In the genomic region with DNA sequence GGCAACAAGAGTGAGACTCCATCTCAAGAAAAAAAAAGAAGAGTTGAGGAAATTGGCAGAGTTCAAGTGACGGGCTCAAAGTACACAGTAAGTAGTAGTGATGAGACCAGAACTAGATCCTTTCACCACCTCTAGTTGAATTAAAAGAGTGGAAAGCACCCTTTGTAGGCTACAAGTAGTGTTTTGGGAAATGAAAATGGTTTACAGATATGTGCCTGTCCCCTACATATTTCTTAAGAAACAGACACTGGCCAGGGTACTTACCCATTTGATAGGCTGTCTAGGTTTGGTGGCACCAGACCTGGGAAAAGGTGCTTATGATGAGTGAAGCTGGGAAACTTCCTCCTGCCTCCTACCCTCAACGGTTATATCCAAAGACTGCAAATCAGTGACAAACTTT, we compare ENCODE assay signal across 35 cellular contexts.
"Had no signal": no experiment of that assay in that cellular context is flagged by ENCODE, and none has a peak within 500 bp of the region (broad histone marks: within the 10 kb centered on the region; RNA-seq: fewer than 3 reads in every experiment).

No MANE protein-coding gene starts in this region.

- H3K27ac ChIP-seq: KMS-11 had no signal

- DNase-seq: Karpas-422, Kasumi-1, KG1, MG63, MV-4-11, NCI-H1048, NCI-H1092, NCI-H1092 treated with DMSO at 0.1 percent for 48 hours, NCI-H1105, NCI-H1105 treated with DMSO at 0.1 percent for 48 hours, NCI-H1417 treated with DMSO at 0.1 percent for 48 hours, NCI-H1436, NCI-H1436 treated with DMSO at 0.1 percent for 48 hours, NCI-H146, NCI-H1694, NCI-H1694 treated with DMSO at 0.1 percent for 48 hours, NCI-H187, NCI-H187 treated with DMSO at 0.1 percent for 48 hours, NCI-H1930, NCI-H2029, NCI-H2029 treated with DMSO at 0.1 percent for 48 hours, NCI-H2081, NCI-H2081 treated with DMSO at 0.1 percent for 48 hours, NCI-H2107, NCI-H2171, NCI-H2171 treated with DMSO at 0.1 percent for 48 hours, NCI-H2227 treated with DMSO at 0.1 percent for 48 hours, NCI-H226, NCI-H345, NCI-H446, NCI-H446 treated with DMSO at 0.1 percent for 48 hours, NCI-H510A, NCI-H510A treated with DMSO at 0.1 percent for 48 hours, NCI-H524 had no signal

- H3K9me3 ChIP-seq: MG63 had no signal

- H3K27me3 ChIP-seq: MG63 had no signal

- H3K36me3 ChIP-seq: MG63 had no signal

- H3K4me3 ChIP-seq: MG63 had no signal

- H3K9ac ChIP-seq: KMS-11 had no signal

- H3K4me2 ChIP-seq: KMS-11 had no signal
